In the genomic region with DNA sequence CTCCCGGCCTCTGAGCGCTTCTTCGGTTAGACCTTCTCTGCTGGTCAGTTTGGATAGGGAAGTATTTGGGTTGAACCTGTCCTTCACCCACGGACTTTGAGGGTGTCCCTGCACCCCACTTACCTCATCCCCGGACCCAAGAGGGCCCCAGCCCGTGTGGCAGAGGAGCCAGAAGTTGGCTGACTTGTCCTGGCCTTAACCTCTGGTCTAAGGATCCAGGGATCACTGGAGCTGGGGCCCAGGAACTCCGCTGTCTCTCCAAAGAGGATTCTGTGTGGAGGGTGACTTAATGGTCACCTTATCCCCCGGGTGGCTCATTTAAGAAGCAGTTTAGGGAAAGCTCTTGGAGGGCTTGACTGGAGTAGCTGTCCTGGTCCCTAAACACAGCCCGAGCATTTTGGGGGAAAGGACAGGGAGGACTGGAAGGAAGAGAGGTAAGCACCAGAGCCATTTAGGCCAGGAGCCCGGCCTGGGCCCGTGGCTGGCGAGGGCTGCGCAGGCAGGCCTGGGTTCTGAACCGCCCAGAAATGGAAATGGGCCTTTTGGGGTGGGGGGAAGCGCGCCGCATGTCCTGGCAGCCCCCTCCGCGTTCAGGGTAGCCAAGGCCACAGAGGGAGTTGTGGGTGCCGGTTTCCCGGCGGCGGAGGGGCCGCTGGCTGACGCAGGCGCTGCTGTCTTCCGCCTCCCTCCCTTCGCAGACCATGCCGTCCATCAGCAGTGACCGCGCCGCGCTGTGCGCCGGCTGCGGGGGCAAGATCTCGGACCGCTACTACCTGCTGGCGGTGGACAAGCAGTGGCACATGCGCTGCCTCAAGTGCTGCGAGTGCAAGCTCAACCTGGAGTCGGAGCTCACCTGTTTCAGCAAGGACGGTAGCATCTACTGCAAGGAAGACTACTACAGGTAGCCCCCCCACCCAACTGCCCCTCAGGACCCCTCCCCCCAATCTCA, we compare ENCODE assay signal across 15 cellular contexts. TPM values are rescaled to one million over a fixed set of nuclear protein-coding genes. Genes with fewer than 3 reads are reported as not detected.
DNase-seq lines count a peak whose midpoint lies in the region; ATAC-seq, FAIRE-seq and TF ChIP-seq lines count a peak whose summit lies in the region.
"Had no signal": no experiment of that assay in that cellular context is flagged by ENCODE, and none has a peak within 500 bp of the region (broad histone marks: within the 10 kb centered on the region; RNA-seq: fewer than 3 reads in every experiment).

No MANE protein-coding gene starts in this region.

- peak overlapping the region; percentile 16; the same call in 1 of the 2 replicates for H3K9ac ChIP-seq in ES-I3 (ENCODE audit: low read depth, low read length)
- no peak overlapping the region for H3K9ac ChIP-seq in K562 (ENCODE audit: insufficient read depth in 1 of 2, low read depth in 2 of 2, low read length in 2 of 2)

- TF ChIP-seq EP300 in K562 (IDR thresholded peaks at IDR 0.05; ENCODE audit: low read length), result no peak

- peaks cover 57% of the 10 kb centered on the region for H3K27me3 ChIP-seq in CD4-positive, alpha-beta memory T cell (ENCODE audit: insufficient read depth, low read length)
- peaks cover 66 to 89% of the 10 kb centered on the region in 2 experiments for H3K27me3 ChIP-seq in K562 (ENCODE audit: control insufficient read depth in 2 of 2, insufficient read depth in 2 of 2, low read length in 2 of 2)

- peak; percentile 42; the same call in 2 of the 3 replicates for ATAC-seq in K562
- ATAC-seq in HG02870 (IDR thresholded peaks at IDR 0.05; ENCODE audit: unreplicated experiment), result no peak

- H3K36me3 Mint-ChIP-seq in CD4-positive, alpha-beta memory T cell, result peaks cover 0 to 2% of the 10 kb centered on the region in 2 donors
- H3K36me3 Mint-ChIP-seq in nephron progenitor cell (ENCODE audit: low read depth), result no peaks in the 10 kb centered on the region
- H3K36me3 Mint-ChIP-seq: CD4-positive, CD25-positive, alpha-beta regulatory T cell had no signal

- H3K36me3 ChIP-seq in CD4-positive, alpha-beta memory T cell (ENCODE audit: insufficient read depth, low read length), result no peaks in the 10 kb centered on the region
- no peaks in the 10 kb centered on the region for H3K36me3 ChIP-seq in ES-I3 (ENCODE audit: insufficient read depth, low read length)
- H3K36me3 ChIP-seq in K562 (ENCODE audit: control insufficient read depth, insufficient read depth, low read length), result no peaks in the 10 kb centered on the region
- H3K36me3 ChIP-seq: sigmoid colon had no signal

- H3K4me3 Mint-ChIP-seq in CD4-positive, alpha-beta memory T cell, result peak overlapping the region in 5 of 8 donors; percentile 36 to 75 (median 46)
- H3K4me3 Mint-ChIP-seq in nephron progenitor cell, result peak overlapping the region; percentile 63
- H3K4me3 Mint-ChIP-seq: stimulated activated naive CD8-positive, alpha-beta T cell treated with anti-CD3 and anti-CD28 coated beads, Interleukin-15, Interleukin-2, amounts not matched to agents 100 ng/mL and 50 ng/mL, for 24 hours had no signal

- 38% methylated on average over 15 of the region's 43 CpGs for WGBS in K562 (ENCODE audit: insufficient coverage, low coverage, missing lambda C conversion rate)

- H3K4me3 ChIP-seq in CD4-positive, alpha-beta memory T cell (ENCODE audit: low read length in 2 of 2), result no peak overlapping the region
- no peak overlapping the region for H3K4me3 ChIP-seq in K562

- POLR2A ChIA-PET in CD4-positive, alpha-beta memory T cell (lab: Charles Lee; ENCODE audit: partially characterized antibody), result no interaction called here
- POLR2A ChIA-PET in K562 (lab: Yijun Ruan, JAX), result interaction anchor here (0.6 to 1.3 kb wide), 3 partner anchors 9 to 15 kb away, joined by 3 to 6 read pairs (median 3); no protein-coding TSS in a partner anchor

- no peaks in the 10 kb centered on the region for H3K79me2 ChIP-seq in K562 (ENCODE audit: control insufficient read depth, insufficient read depth, low read length)

- no peak overlapping the region for H3K27ac ChIP-seq in CD4-positive, alpha-beta memory T cell (ENCODE audit: low read depth, low read length)
- H3K27ac ChIP-seq in K562 (ENCODE audit: extremely low read depth, low read depth, low read length), result no peak overlapping the region
- H3K27ac ChIP-seq: sigmoid colon had no signal

- H3K9me1 ChIP-seq in K562 (ENCODE audit: control insufficient read depth, insufficient read depth, low read length), result peaks cover 1% of the 10 kb centered on the region

- H3K9me3 Mint-ChIP-seq in CD4-positive, alpha-beta memory T cell, result peaks cover 0 to 4% (median 0%) of the 10 kb centered on the region in 8 donors
- H3K9me3 Mint-ChIP-seq in nephron progenitor cell, result no peaks in the 10 kb centered on the region
- H3K9me3 Mint-ChIP-seq: stimulated activated naive CD8-positive, alpha-beta T cell treated with anti-CD3 and anti-CD28 coated beads, Interleukin-15, Interleukin-2, amounts not matched to agents 100 ng/mL and 50 ng/mL, for 24 hours had no signal

- TF ChIP-seq POLR2A in K562 (conservative IDR thresholded peaks at IDR 0.05), result no peak

- H3K4me2 ChIP-seq in K562 (ENCODE audit: insufficient read depth, low read length), result no peak overlapping the region

- no TSS peak for BruUV-seq in K562 (replicated peaks; lab: Mats Ljungman, UMichigan)

- H3K9me3 ChIP-seq in CD4-positive, alpha-beta memory T cell (ENCODE audit: control insufficient read depth in 1 of 2, low read length in 2 of 2), result no peaks in the 10 kb centered on the region
- no peaks in the 10 kb centered on the region; the same call in 1 of the 2 replicates for H3K9me3 ChIP-seq in ES-I3 (ENCODE audit: control insufficient read depth, insufficient read depth, low read length)
- H3K9me3 ChIP-seq in K562 (replicated peaks; ENCODE audit: control insufficient read depth, insufficient read depth, low read depth, low read length), result no peaks in the 10 kb centered on the region
- H3K9me3 ChIP-seq: sigmoid colon had no signal

- TF ChIP-seq CTCF in K562 (IDR thresholded peaks at IDR 0.05 in 2 of 3, conservative IDR thresholded peaks at IDR 0.05 in 1 of 3; ENCODE audit: insufficient read depth in 2 of 3, low read depth in 1 of 3, low read length in 3 of 3), result no peak
- TF ChIP-seq CTCF in nephron progenitor cell (IDR thresholded peaks at IDR 0.05), result no peak

- CTCF ChIA-PET in CD4-positive, alpha-beta memory T cell (lab: Charles Lee; ENCODE audit: partially characterized antibody), result no interaction called here
- CTCF ChIA-PET in K562 (lab: Yijun Ruan, JAX; ENCODE audit: low intra/inter-chr PET ratio), result no interaction called here

- intact Hi-C loops in CD4-positive, alpha-beta memory T cell (cut with micrococcal nuclease), result no loop called here
- intact Hi-C loops in K562 (cut with micrococcal nuclease), result no loop called here

- in situ Hi-C loops in K562 (cut with MboI), result no loop called here

- H3K4me1 ChIP-seq in CD4-positive, alpha-beta memory T cell (ENCODE audit: insufficient read depth, low read length), result peaks cover 35% of the 10 kb centered on the region
- H3K4me1 ChIP-seq in ES-I3 (ENCODE audit: insufficient read depth, low read length) (peaks cover 13% of the 10 kb centered on the region), K562 (replicated peaks in 1 of 2; ENCODE audit: control insufficient read depth in 2 of 2, insufficient read depth in 2 of 2, low read length in 2 of 2) (peaks cover 0 to 54% of the 10 kb centered on the region in 2 experiments; a peak in 3 of 5 replicates)

- FAIRE-seq in K562 (lab: Jason Lieb, UNC), result no peak
- FAIRE-seq: HTR-8/SVneo had no signal

- no peak for TF ChIP-seq RAD21 in K562 (CRISPR knock-in tag; conservative IDR thresholded peaks at IDR 0.05 in 1 of 2, IDR thresholded peaks at IDR 0.05 in 1 of 2)

- no peaks in the 10 kb centered on the region; the same call in none of the 2 replicates for H4K20me1 ChIP-seq in K562 (replicated peaks; ENCODE audit: control insufficient read depth, insufficient read depth, low read length)

- DNase-seq in CD4-positive, alpha-beta memory T cell, result no peak
- DNase-seq in K562 (ENCODE audit: extremely low read depth in 1 of 4, low spot score in 3 of 4) (no peak), nephron progenitor cell (peak; percentile 49), NK-92 (lab: John Stamatoyannopoulos, UW; ENCODE audit: unreplicated experiment) (no peak), OCI-M1 (lab: John Stamatoyannopoulos, UW) (no peak)
- DNase-seq: activated CD4-positive, alpha-beta T cell treated with anti-CD3 and anti-CD28 coated beads for 48 hours; CD4-positive, CD25-positive, alpha-beta regulatory T cell; GDM1; NCI-H1092; sigmoid colon had no signal

- H3K4me1 Mint-ChIP-seq in CD4-positive, alpha-beta memory T cell, result peaks cover 21 to 54% (median 38%) of the 10 kb centered on the region in 4 donors
- peaks cover 35% of the 10 kb centered on the region for H3K4me1 Mint-ChIP-seq in nephron progenitor cell

- H3K27ac Mint-ChIP-seq in CD4-positive, alpha-beta memory T cell, result peak overlapping the region in 1 of 7 donors; percentile 6
- H3K27ac Mint-ChIP-seq in nephron progenitor cell, result no peak overlapping the region
- H3K27ac Mint-ChIP-seq: CD4-positive, CD25-positive, alpha-beta regulatory T cell; stimulated activated naive CD8-positive, alpha-beta T cell treated with anti-CD3 and anti-CD28 coated beads, Interleukin-15, Interleukin-2, amounts not matched to agents 100 ng/mL and 50 ng/mL, for 24 hours had no signal

- no peak overlapping the region for H2AFZ ChIP-seq in K562 (ENCODE audit: low read depth, low read length)

- H3K27me3 Mint-ChIP-seq in CD4-positive, alpha-beta memory T cell, result peaks cover 46 to 54% of the 10 kb centered on the region in 2 donors
- H3K27me3 Mint-ChIP-seq in nephron progenitor cell (ENCODE audit: low read depth, poor library complexity), result peaks cover 95% of the 10 kb centered on the region

RNA-seq across cellular contexts. Expression of a gene that starts 2.0 kb away (rescaled TPM):
- not detected for total RNA-seq in CD4-positive, alpha-beta memory T cell
- not detected for polyA plus RNA-seq in CD4-positive, alpha-beta memory T cell
- not detected in 2 replicates for total RNA-seq in K562 (2011; cell fraction: chromatin; rRNA removed; ENCODE audit: low replicate concordance)
- total RNA-seq in K562 (2011; cell fraction: nucleolus; rRNA removed), result not detected in 2 replicates
- not detected in 2 replicates for total RNA-seq in K562 (2011; cell fraction: nucleoplasm; rRNA removed)
- total RNA-seq in K562 (2014; rRNA removed) (not detected in 2 replicates), K562 (2014; rRNA removed; fragmentation: Illumina TruSeq; extraction: Trizol) (not detected in 2 replicates), K562 (2015; rRNA removed; fragmentation: Illumina TruSeq; extraction: Trizol) (not detected in 2 replicates), K562 (2021) (0.07 TPM in 1 of 2 replicates, not detected in the other)
- polyA plus RNA-seq in K562 (2011; rRNA removed) (not detected in 2 replicates), K562 (2014; fragmentation: Illumina TruSeq; extraction: Trizol) (not detected in 2 replicates), K562 (2014; fragmentation: Nextera tagmentation; extraction: Ambion mirVana) (not detected), K562 (2014; rRNA removed) (not detected in 2 replicates)
- polyA plus RNA-seq in K562 (2011; cell fraction: cytosol; rRNA removed), result not detected in 2 replicates
- not detected in 2 replicates for polyA plus RNA-seq in K562 (2011; cell fraction: nucleus; rRNA removed)
- polyA plus RNA-seq in K562 (2012), result 0.14 TPM in 1 of 2 replicates, not detected in the other
- polyA minus RNA-seq in K562 (2011; rRNA and poly(A)+ RNA removed), result not detected in 2 replicates
- polyA minus RNA-seq in K562 (2011; cell fraction: cytosol; rRNA and poly(A)+ RNA removed), result not detected in 2 replicates
- not detected in 2 replicates for polyA minus RNA-seq in K562 (2011; cell fraction: nucleus; rRNA and poly(A)+ RNA removed)
- total RNA-seq: CD4-positive, CD25-positive, alpha-beta regulatory T cell had no signal
- polyA plus RNA-seq: CD4-positive, CD25-positive, alpha-beta regulatory T cell; esophagus; sigmoid colon had no signal
